In the genomic region with DNA sequence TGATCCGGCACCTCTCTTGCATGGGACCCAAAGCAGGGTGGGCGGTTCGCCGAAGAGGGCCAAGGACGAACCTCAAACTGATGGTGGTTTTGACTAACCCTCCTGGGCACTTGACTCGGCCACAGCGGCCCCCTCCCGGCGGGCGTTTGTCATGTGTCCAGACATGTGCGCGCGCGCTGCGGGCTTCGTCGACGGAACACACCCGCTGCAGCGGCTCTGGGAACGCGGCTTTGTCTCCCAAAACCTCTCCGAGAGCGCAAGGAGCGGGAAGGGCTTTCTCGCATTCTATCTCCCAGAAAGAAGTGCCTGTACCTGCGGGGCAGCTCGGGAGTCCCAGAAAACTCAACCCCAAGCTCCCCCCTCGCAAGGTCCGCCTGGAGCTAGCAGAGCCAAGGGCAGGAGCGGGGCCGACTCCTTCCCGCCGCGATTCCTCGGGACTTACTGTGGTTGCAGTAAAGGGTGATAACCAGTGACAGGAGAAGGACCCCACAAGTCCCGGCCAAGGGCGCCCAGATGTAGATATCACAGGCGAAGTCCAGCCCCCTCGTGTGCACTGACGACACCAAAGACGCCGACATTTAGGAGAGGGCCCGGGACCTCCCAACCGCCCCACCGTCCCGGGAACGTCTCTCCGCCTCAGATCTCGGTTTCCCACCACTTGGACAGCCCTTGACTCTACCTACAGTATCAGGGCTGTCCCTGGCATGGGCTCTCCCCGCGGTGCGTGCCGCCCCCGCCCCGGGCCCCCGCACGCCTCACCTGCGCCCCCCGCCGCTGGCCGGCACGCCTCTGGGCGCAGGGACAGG, we compare ENCODE assay signal across 2 cellular contexts.
TF ChIP-seq lines count a peak whose summit lies in the region.

No MANE protein-coding gene starts in this region.

TF ChIP-seq in SK-N-SH, 30 proteins besides CTCF, POLR2A, EP300 and RAD21 (continued from another document):
- TF ChIP-seq ZBTB33 (IDR thresholded peaks at IDR 0.05; ENCODE audit: borderline replicate concordance, low read depth) (no peak), YY1 (IDR thresholded peaks at IDR 0.05; ENCODE audit: low read depth) (no peak), REST (IDR thresholded peaks at IDR 0.05; ENCODE audit: low read depth, low read length) (no peak), RCOR1 (IDR thresholded peaks at IDR 0.05; ENCODE audit: low read length) (no peak), CHD2 (IDR thresholded peaks at IDR 0.05; ENCODE audit: low read length, partially characterized antibody) (no peak), TAF1 (IDR thresholded peaks at IDR 0.05; ENCODE audit: borderline replicate concordance, low read depth, low read length) (no peak), USF1 (IDR thresholded peaks at IDR 0.05; ENCODE audit: borderline replicate concordance, low read depth) (no peak), FOXM1 (IDR thresholded peaks at IDR 0.05; ENCODE audit: low read depth) (no peak), SIN3A (IDR thresholded peaks at IDR 0.05; ENCODE audit: borderline replicate concordance, low read depth, low read length) (no peak), NRF1 (IDR thresholded peaks at IDR 0.05; ENCODE audit: low read depth, low read length) (no peak), FOXJ3 (CRISPR knock-in tag; IDR thresholded peaks at IDR 0.05) (no peak)
- TF ChIP-seq, protein P1, sequence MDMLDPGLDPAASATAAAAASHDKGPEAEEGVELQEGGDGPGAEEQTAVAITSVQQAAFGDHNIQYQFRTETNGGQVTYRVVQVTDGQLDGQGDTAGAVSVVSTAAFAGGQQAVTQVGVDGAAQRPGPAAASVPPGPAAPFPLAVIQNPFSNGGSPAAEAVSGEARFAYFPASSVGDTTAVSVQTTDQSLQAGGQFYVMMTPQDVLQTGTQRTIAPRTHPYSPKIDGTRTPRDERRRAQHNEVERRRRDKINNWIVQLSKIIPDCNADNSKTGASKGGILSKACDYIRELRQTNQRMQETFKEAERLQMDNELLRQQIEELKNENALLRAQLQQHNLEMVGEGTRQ (IDR thresholded peaks at IDR 0.05; ENCODE audit: borderline replicate concordance, low read depth, low read length), result no peak

TF ChIP-seq in SK-N-SH treated with all-trans-retinoic acid at 6 μM for 48 hours, 23 proteins besides CTCF, POLR2A, EP300 and RAD21 (continued from another document):
- TF ChIP-seq PPARA (CRISPR knock-in tag; IDR thresholded peaks at IDR 0.05; ENCODE audit: borderline replicate concordance), result no peak
- no peak for TF ChIP-seq ZFP3 (CRISPR knock-in tag; IDR thresholded peaks at IDR 0.05)
- TF ChIP-seq ZNF70 (CRISPR knock-in tag; IDR thresholded peaks at IDR 0.05), result no peak
- TF ChIP-seq, protein P2, sequence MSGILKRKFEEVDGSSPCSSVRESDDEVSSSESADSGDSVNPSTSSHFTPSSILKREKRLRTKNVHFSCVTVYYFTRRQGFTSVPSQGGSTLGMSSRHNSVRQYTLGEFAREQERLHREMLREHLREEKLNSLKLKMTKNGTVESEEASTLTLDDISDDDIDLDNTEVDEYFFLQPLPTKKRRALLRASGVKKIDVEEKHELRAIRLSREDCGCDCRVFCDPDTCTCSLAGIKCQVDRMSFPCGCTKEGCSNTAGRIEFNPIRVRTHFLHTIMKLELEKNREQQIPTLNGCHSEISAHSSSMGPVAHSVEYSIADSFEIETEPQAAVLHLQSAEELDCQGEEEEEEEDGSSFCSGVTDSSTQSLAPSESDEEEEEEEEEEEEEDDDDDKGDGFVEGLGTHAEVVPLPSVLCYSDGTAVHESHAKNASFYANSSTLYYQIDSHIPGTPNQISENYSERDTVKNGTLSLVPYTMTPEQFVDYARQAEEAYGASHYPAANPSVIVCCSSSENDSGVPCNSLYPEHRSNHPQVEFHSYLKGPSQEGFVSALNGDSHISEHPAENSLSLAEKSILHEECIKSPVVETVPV (CRISPR knock-in tag; IDR thresholded peaks at IDR 0.05), result no peak
- TF ChIP-seq, protein P3, sequence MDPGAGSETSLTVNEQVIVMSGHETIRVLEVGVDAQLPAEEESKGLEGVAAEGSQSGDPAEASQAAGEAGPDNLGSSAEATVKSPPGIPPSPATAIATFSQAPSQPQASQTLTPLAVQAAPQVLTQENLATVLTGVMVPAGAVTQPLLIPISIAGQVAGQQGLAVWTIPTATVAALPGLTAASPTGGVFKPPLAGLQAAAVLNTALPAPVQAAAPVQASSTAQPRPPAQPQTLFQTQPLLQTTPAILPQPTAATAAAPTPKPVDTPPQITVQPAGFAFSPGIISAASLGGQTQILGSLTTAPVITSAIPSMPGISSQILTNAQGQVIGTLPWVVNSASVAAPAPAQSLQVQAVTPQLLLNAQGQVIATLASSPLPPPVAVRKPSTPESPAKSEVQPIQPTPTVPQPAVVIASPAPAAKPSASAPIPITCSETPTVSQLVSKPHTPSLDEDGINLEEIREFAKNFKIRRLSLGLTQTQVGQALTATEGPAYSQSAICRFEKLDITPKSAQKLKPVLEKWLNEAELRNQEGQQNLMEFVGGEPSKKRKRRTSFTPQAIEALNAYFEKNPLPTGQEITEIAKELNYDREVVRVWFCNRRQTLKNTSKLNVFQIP (CRISPR knock-in tag; IDR thresholded peaks at IDR 0.05; ENCODE audit: borderline replicate concordance, low read depth), result no peak
- TF ChIP-seq TOX (CRISPR knock-in tag; IDR thresholded peaks at IDR 0.05; ENCODE audit: borderline replicate concordance), result no peak
- TF ChIP-seq CSDC2 (CRISPR knock-in tag; IDR thresholded peaks at IDR 0.05), result no peak
- TF ChIP-seq, protein P4, sequence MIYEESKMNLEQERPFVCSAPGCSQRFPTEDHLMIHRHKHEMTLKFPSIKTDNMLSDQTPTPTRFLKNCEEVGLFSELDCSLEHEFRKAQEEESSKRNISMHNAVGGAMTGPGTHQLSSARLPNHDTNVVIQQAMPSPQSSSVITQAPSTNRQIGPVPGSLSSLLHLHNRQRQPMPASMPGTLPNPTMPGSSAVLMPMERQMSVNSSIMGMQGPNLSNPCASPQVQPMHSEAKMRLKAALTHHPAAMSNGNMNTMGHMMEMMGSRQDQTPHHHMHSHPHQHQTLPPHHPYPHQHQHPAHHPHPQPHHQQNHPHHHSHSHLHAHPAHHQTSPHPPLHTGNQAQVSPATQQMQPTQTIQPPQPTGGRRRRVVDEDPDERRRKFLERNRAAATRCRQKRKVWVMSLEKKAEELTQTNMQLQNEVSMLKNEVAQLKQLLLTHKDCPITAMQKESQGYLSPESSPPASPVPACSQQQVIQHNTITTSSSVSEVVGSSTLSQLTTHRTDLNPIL (CRISPR knock-in tag; IDR thresholded peaks at IDR 0.05; ENCODE audit: low read depth), result no peak
